In genomic region chr17:58330997-58331814, GRCh38 we compare ENCODE assay signal across 1 cellular context.
TF ChIP-seq lines count a peak whose summit lies in the region.

No MANE protein-coding gene starts in this region.

TF ChIP-seq in K562, 482 proteins besides CTCF, POLR2A, EP300 and RAD21 (continued from another document and continues in another):
- TF ChIP-seq ETV6 (IDR thresholded peaks at IDR 0.05; ENCODE audit: borderline replicate concordance in 1 of 2, low read depth in 2 of 2, low read length in 1 of 2) (no peak; a peak in 2 of 4 replicates), ETV6 (CRISPR knock-in tag; IDR thresholded peaks at IDR 0.05; ENCODE audit: borderline replicate concordance) (0 out of 2 replicates have a peak, but pooled peaks have one; percentile 68), RFX5 (IDR thresholded peaks at IDR 0.05; ENCODE audit: low read depth, low read length) (no peak), PRMT5 (CRISPR knock-in tag; IDR thresholded peaks at IDR 0.05) (no peak), GTF2A2 (tag; IDR thresholded peaks at IDR 0.05) (no peak), ZNF644 (tag; IDR thresholded peaks at IDR 0.05; ENCODE audit: low read depth) (no peak), CREB1 (IDR thresholded peaks at IDR 0.05) (peak; percentile 45), CREB1 (CRISPR knock-in tag; IDR thresholded peaks at IDR 0.05) (peak; percentile 14; the same call in 1 of the 2 replicates), ZNF347 (CRISPR knock-in tag; IDR thresholded peaks at IDR 0.05; ENCODE audit: low read depth) (no peak), CEBPZ (IDR thresholded peaks at IDR 0.05; ENCODE audit: borderline replicate concordance, low read depth, low read length) (no peak), TARDBP (IDR thresholded peaks at IDR 0.05) (0 out of 2 replicates have a peak, but pooled peaks have one; percentile 8), ATF1 (CRISPR knock-in tag; IDR thresholded peaks at IDR 0.05) (no peak), ATF1 (tag; IDR thresholded peaks at IDR 0.05) (no peak), ZNF280B (CRISPR knock-in tag; IDR thresholded peaks at IDR 0.05) (no peak), CBFB (CRISPR knock-in tag; IDR thresholded peaks at IDR 0.05) (no peak), GATAD2B (IDR thresholded peaks at IDR 0.05; ENCODE audit: borderline replicate concordance) (no peak), TCF15 (CRISPR knock-in tag; IDR thresholded peaks at IDR 0.05) (no peak), ZBTB49 (CRISPR knock-in tag; IDR thresholded peaks at IDR 0.05; ENCODE audit: borderline replicate concordance) (no peak), PURB (CRISPR knock-in tag; IDR thresholded peaks at IDR 0.05; ENCODE audit: low read depth) (no peak), ZNF407 (IDR thresholded peaks at IDR 0.05; ENCODE audit: low read depth) (no peak), FOXP1 (CRISPR knock-in tag; IDR thresholded peaks at IDR 0.05) (no peak), ZKSCAN3 (CRISPR knock-in tag; IDR thresholded peaks at IDR 0.05) (no peak), CHD7 (IDR thresholded peaks at IDR 0.05; ENCODE audit: low read depth, low read length) (peak; percentile 59)
